Comparison of ENCODE assay signal across 1 cellular context in the genomic region with DNA sequence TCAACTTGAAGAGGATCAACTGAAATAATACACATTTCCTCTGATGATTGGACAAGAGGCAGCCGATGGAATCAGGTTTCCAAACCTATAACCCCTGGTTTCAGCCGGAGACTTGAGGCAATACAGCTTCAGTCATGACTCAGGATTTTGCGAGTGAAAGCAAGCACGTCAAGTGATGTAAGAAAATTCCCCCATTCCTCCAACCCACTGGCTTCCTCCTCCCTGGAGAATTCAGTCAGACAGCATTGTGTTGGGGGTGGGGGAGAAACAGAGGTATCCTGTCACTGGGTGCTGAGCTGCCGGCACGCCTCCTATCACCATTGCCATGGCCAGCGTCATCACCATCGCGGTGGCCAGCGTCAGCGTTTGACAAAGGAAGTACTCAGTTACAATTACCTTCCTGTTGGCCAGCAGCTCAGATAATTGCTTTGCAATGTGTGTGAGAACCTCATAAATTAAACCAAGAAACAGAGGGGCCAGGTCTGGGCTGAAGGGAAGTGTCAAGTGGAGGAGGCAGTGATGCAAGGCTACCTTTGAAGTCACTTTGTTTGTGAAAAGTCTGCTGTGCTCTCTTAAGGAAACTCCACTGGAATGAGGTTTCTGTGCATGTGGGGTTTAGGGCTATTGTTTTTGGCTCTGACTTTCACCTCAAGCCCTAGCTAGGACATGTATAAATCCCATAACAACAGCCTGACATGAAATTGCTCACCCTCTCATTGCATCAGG.
TF ChIP-seq lines count a peak whose summit lies in the region.

No MANE protein-coding gene starts in this region.

TF ChIP-seq in GM12878, 131 proteins besides CTCF, POLR2A, EP300 and RAD21 (continued from another document and continues in another):
- TF ChIP-seq, protein P1, sequence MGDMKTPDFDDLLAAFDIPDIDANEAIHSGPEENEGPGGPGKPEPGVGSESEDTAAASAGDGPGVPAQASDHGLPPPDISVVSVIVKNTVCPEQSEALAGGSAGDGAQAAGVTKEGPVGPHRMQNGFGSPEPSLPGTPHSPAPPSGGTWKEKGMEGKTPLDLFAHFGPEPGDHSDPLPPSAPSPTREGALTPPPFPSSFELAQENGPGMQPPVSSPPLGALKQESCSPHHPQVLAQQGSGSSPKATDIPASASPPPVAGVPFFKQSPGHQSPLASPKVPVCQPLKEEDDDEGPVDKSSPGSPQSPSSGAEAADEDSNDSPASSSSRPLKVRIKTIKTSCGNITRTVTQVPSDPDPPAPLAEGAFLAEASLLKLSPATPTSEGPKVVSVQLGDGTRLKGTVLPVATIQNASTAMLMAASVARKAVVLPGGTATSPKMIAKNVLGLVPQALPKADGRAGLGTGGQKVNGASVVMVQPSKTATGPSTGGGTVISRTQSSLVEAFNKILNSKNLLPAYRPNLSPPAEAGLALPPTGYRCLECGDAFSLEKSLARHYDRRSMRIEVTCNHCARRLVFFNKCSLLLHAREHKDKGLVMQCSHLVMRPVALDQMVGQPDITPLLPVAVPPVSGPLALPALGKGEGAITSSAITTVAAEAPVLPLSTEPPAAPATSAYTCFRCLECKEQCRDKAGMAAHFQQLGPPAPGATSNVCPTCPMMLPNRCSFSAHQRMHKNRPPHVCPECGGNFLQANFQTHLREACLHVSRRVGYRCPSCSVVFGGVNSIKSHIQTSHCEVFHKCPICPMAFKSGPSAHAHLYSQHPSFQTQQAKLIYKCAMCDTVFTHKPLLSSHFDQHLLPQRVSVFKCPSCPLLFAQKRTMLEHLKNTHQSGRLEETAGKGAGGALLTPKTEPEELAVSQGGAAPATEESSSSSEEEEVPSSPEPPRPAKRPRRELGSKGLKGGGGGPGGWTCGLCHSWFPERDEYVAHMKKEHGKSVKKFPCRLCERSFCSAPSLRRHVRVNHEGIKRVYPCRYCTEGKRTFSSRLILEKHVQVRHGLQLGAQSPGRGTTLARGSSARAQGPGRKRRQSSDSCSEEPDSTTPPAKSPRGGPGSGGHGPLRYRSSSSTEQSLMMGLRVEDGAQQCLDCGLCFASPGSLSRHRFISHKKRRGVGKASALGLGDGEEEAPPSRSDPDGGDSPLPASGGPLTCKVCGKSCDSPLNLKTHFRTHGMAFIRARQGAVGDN (IDR thresholded peaks at IDR 0.05), result no peak
- TF ChIP-seq, protein P2, sequence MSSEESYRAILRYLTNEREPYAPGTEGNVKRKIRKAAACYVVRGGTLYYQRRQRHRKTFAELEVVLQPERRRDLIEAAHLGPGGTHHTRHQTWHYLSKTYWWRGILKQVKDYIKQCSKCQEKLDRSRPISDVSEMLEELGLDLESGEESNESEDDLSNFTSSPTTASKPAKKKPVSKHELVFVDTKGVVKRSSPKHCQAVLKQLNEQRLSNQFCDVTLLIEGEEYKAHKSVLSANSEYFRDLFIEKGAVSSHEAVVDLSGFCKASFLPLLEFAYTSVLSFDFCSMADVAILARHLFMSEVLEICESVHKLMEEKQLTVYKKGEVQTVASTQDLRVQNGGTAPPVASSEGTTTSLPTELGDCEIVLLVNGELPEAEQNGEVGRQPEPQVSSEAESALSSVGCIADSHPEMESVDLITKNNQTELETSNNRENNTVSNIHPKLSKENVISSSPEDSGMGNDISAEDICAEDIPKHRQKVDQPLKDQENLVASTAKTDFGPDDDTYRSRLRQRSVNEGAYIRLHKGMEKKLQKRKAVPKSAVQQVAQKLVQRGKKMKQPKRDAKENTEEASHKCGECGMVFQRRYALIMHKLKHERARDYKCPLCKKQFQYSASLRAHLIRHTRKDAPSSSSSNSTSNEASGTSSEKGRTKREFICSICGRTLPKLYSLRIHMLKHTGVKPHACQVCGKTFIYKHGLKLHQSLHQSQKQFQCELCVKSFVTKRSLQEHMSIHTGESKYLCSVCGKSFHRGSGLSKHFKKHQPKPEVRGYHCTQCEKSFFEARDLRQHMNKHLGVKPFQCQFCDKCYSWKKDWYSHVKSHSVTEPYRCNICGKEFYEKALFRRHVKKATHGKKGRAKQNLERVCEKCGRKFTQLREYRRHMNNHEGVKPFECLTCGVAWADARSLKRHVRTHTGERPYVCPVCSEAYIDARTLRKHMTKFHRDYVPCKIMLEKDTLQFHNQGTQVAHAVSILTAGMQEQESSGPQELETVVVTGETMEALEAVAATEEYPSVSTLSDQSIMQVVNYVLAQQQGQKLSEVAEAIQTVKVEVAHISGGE (CRISPR knock-in tag; IDR thresholded peaks at IDR 0.05), result no peak
- TF ChIP-seq EED (IDR thresholded peaks at IDR 0.05; ENCODE audit: low read depth) (peak; percentile 91), RUNX3 (IDR thresholded peaks at IDR 0.05; ENCODE audit: low read length) (peak; percentile 38), SMARCA5 (IDR thresholded peaks at IDR 0.05) (no peak), IRF4 (IDR thresholded peaks at IDR 0.05; ENCODE audit: low read depth, low read length) (no peak), IKZF2 (IDR thresholded peaks at IDR 0.05) (peak; percentile 72 to 81), STAT3 (IDR thresholded peaks at IDR 0.05; ENCODE audit: low read depth, low read length) (0 out of 2 replicates have a peak, but pooled peaks have one; percentile 17), RELA (IDR thresholded peaks at IDR 0.05; ENCODE audit: borderline replicate concordance, partially characterized antibody) (no peak), RFX5 (IDR thresholded peaks at IDR 0.05; ENCODE audit: low read depth, low read length) (no peak), CHD1 (IDR thresholded peaks at IDR 0.05; ENCODE audit: low read depth, low read length) (no peak), POLR2AphosphoS2 (IDR thresholded peaks at IDR 0.05; ENCODE audit: low read depth, low read length) (no peak), MTA2 (IDR thresholded peaks at IDR 0.05; ENCODE audit: low read depth) (peak; percentile 78; the same call in 1 of the 2 replicates), POU2F2 (IDR thresholded peaks at IDR 0.05; ENCODE audit: borderline replicate concordance, low read depth, low read length) (no peak), CREM (IDR thresholded peaks at IDR 0.05; ENCODE audit: low read depth) (peak; percentile 80), HDAC6 (IDR thresholded peaks at IDR 0.05; ENCODE audit: unreplicated experiment) (no peak), TARDBP (IDR thresholded peaks at IDR 0.05; ENCODE audit: borderline replicate concordance) (no peak), ZZZ3 (IDR thresholded peaks at IDR 0.05; ENCODE audit: control insufficient read depth, insufficient read length, low read depth) (no peak), ZNF207 (IDR thresholded peaks at IDR 0.05; ENCODE audit: borderline replicate concordance) (no peak), BCL11A (IDR thresholded peaks at IDR 0.05; ENCODE audit: low read depth, low read length) (peak; percentile 40), FOS (IDR thresholded peaks at IDR 0.05; ENCODE audit: borderline replicate concordance, extremely low read depth, insufficient read length) (no peak), DPF2 (IDR thresholded peaks at IDR 0.05) (peak; percentile 39; the same call in 1 of the 2 replicates), NR2C2 (IDR thresholded peaks at IDR 0.05; ENCODE audit: borderline replicate concordance, control insufficient read depth, insufficient read length, low read depth) (no peak), BACH1 (IDR thresholded peaks at IDR 0.05; ENCODE audit: borderline replicate concordance) (no peak), SREBF2 (IDR thresholded peaks at IDR 0.05; ENCODE audit: low read length) (no peak), NFIC (IDR thresholded peaks at IDR 0.05; ENCODE audit: low read depth, low read length) (peak; percentile 81; the same call in 1 of the 2 replicates), TCF7 (IDR thresholded peaks at IDR 0.05; ENCODE audit: borderline replicate concordance) (peak; percentile 57; the same call in 1 of the 2 replicates), SUZ12 (IDR thresholded peaks at IDR 0.05; ENCODE audit: unreplicated experiment) (no peak), NFXL1 (IDR thresholded peaks at IDR 0.05; ENCODE audit: borderline replicate concordance) (no peak), SRF (IDR thresholded peaks at IDR 0.05; ENCODE audit: low read depth in 2 of 2, low read length in 2 of 2) (no peak), CBX5 (IDR thresholded peaks at IDR 0.05; ENCODE audit: low read depth) (no peak), ZBED1 (IDR thresholded peaks at IDR 0.05; ENCODE audit: borderline replicate concordance) (peak; percentile 51; the same call in 1 of the 2 replicates), SREBF1 (IDR thresholded peaks at IDR 0.05; ENCODE audit: low read length) (no peak), TCF3 (IDR thresholded peaks at IDR 0.05; ENCODE audit: borderline replicate concordance, insufficient read depth, low read depth, low read length) (no peak), ASH2L (IDR thresholded peaks at IDR 0.05; ENCODE audit: borderline replicate concordance, low read depth) (no peak), YBX1 (IDR thresholded peaks at IDR 0.05) (no peak), JUNB (IDR thresholded peaks at IDR 0.05) (peak; percentile 59), NR2C1 (IDR thresholded peaks at IDR 0.05) (0 out of 2 replicates have a peak, but pooled peaks have one; percentile 21), ZSCAN29 (IDR thresholded peaks at IDR 0.05) (no peak), CHD4 (IDR thresholded peaks at IDR 0.05) (no peak), WRNIP1 (IDR thresholded peaks at IDR 0.05; ENCODE audit: borderline replicate concordance, low read depth, low read length) (no peak), SIX5 (IDR thresholded peaks at IDR 0.05; ENCODE audit: low read depth, low read length, severe bottlenecking) (no peak), SMAD5 (IDR thresholded peaks at IDR 0.05; ENCODE audit: low read depth) (no peak), BHLHE40 (IDR thresholded peaks at IDR 0.05; ENCODE audit: borderline replicate concordance in 1 of 2, low read depth in 2 of 2, low read length in 1 of 2) (peak; percentile 32 to 49; a peak in 3 of 4 replicates), CHD2 (IDR thresholded peaks at IDR 0.05; ENCODE audit: borderline replicate concordance, low read depth, low read length) (peak; percentile 72; the same call in 1 of the 2 replicates)
- TF ChIP-seq, protein P3, sequence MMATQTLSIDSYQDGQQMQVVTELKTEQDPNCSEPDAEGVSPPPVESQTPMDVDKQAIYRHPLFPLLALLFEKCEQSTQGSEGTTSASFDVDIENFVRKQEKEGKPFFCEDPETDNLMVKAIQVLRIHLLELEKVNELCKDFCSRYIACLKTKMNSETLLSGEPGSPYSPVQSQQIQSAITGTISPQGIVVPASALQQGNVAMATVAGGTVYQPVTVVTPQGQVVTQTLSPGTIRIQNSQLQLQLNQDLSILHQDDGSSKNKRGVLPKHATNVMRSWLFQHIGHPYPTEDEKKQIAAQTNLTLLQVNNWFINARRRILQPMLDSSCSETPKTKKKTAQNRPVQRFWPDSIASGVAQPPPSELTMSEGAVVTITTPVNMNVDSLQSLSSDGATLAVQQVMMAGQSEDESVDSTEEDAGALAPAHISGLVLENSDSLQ (IDR thresholded peaks at IDR 0.05), result 0 out of 2 replicates have a peak, but pooled peaks have one; percentile 34
- TF ChIP-seq, protein P4, sequence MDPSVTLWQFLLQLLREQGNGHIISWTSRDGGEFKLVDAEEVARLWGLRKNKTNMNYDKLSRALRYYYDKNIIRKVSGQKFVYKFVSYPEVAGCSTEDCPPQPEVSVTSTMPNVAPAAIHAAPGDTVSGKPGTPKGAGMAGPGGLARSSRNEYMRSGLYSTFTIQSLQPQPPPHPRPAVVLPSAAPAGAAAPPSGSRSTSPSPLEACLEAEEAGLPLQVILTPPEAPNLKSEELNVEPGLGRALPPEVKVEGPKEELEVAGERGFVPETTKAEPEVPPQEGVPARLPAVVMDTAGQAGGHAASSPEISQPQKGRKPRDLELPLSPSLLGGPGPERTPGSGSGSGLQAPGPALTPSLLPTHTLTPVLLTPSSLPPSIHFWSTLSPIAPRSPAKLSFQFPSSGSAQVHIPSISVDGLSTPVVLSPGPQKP (IDR thresholded peaks at IDR 0.05; ENCODE audit: low read depth, low read length), result no peak
- TF ChIP-seq, protein P5, sequence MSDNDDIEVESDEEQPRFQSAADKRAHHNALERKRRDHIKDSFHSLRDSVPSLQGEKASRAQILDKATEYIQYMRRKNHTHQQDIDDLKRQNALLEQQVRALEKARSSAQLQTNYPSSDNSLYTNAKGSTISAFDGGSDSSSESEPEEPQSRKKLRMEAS (IDR thresholded peaks at IDR 0.05; ENCODE audit: low read depth, low read length), result no peak
- TF ChIP-seq, protein P6, sequence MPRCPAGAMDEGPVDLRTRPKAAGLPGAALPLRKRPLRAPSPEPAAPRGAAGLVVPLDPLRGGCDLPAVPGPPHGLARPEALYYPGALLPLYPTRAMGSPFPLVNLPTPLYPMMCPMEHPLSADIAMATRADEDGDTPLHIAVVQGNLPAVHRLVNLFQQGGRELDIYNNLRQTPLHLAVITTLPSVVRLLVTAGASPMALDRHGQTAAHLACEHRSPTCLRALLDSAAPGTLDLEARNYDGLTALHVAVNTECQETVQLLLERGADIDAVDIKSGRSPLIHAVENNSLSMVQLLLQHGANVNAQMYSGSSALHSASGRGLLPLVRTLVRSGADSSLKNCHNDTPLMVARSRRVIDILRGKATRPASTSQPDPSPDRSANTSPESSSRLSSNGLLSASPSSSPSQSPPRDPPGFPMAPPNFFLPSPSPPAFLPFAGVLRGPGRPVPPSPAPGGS (IDR thresholded peaks at IDR 0.05; ENCODE audit: borderline replicate concordance, insufficient read depth, low read depth, low read length, poor library complexity, severe bottlenecking), result peak; percentile 46
- TF ChIP-seq, protein P7, sequence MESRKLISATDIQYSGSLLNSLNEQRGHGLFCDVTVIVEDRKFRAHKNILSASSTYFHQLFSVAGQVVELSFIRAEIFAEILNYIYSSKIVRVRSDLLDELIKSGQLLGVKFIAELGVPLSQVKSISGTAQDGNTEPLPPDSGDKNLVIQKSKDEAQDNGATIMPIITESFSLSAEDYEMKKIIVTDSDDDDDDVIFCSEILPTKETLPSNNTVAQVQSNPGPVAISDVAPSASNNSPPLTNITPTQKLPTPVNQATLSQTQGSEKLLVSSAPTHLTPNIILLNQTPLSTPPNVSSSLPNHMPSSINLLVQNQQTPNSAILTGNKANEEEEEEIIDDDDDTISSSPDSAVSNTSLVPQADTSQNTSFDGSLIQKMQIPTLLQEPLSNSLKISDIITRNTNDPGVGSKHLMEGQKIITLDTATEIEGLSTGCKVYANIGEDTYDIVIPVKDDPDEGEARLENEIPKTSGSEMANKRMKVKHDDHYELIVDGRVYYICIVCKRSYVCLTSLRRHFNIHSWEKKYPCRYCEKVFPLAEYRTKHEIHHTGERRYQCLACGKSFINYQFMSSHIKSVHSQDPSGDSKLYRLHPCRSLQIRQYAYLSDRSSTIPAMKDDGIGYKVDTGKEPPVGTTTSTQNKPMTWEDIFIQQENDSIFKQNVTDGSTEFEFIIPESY (IDR thresholded peaks at IDR 0.05), result no peak
- TF ChIP-seq, protein P8, sequence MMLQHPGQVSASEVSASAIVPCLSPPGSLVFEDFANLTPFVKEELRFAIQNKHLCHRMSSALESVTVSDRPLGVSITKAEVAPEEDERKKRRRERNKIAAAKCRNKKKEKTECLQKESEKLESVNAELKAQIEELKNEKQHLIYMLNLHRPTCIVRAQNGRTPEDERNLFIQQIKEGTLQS (IDR thresholded peaks at IDR 0.05; ENCODE audit: borderline replicate concordance, extremely low read depth, low read depth, low read length), result no peak
- TF ChIP-seq, protein P9, sequence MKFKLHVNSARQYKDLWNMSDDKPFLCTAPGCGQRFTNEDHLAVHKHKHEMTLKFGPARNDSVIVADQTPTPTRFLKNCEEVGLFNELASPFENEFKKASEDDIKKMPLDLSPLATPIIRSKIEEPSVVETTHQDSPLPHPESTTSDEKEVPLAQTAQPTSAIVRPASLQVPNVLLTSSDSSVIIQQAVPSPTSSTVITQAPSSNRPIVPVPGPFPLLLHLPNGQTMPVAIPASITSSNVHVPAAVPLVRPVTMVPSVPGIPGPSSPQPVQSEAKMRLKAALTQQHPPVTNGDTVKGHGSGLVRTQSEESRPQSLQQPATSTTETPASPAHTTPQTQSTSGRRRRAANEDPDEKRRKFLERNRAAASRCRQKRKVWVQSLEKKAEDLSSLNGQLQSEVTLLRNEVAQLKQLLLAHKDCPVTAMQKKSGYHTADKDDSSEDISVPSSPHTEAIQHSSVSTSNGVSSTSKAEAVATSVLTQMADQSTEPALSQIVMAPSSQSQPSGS (IDR thresholded peaks at IDR 0.05; ENCODE audit: low read length), result peak; percentile 77
